In genomic region chr10:108204528-108205313, GRCh38 we compare ENCODE assay signal across 8 cellular contexts.
DNase-seq lines count a peak whose midpoint lies in the region; TF ChIP-seq lines count a peak whose summit lies in the region.

No MANE protein-coding gene starts in this region.

- H3K27ac Mint-ChIP-seq in type B pancreatic cell: no peak overlapping the region

- H3K27me3 ChIP-seq in NT2/D1 (ENCODE audit: insufficient read depth, insufficient read length) (no peaks in the 10 kb centered on the region), esophagus squamous epithelium (no peaks in the 10 kb centered on the region)

- H3K9ac ChIP-seq in NT2/D1 (ENCODE audit: insufficient read length, low read depth): no peak overlapping the region

- no peaks in the 10 kb centered on the region for H3K4me1 Mint-ChIP-seq in type B pancreatic cell (ENCODE audit: unreplicated experiment)

- H3K4me1 ChIP-seq in NT2/D1 (ENCODE audit: insufficient read depth, insufficient read length) (no peaks in the 10 kb centered on the region), esophagus squamous epithelium (no peaks in the 10 kb centered on the region)

- no peaks in the 10 kb centered on the region for H3K9me3 Mint-ChIP-seq in type B pancreatic cell

- H3K9me3 ChIP-seq in NT2/D1 (ENCODE audit: insufficient read depth, low read length) (no peaks in the 10 kb centered on the region), esophagus squamous epithelium (no peaks in the 10 kb centered on the region)

- H3K4me3 Mint-ChIP-seq in type B pancreatic cell: no peak overlapping the region

- DNase-seq in HFF-Myc (ENCODE audit: extremely low read depth, low read depth) (peak; percentile 2), NT2/D1 (ENCODE audit: low read depth, low spot score) (peak; percentile 23), fibroblast of mammary gland (ENCODE audit: low read depth) (peak; percentile 47), type B pancreatic cell (ENCODE audit: extremely low spot score, unreplicated experiment) (no peak), esophagus squamous epithelium (lab: John Stamatoyannopoulos, UW) (no peak), NCI-H524 (lab: John Stamatoyannopoulos, UW) (no peak)
- no peak for DNase-seq in stimulated activated CD4-positive, alpha-beta T cell treated with anti-CD3 and anti-CD28 coated beads, Interleukin-12 subunit alpha, Interleukin-12 subunit beta, amount 100 ng/mL, for 4 hours

- no peak for TF ChIP-seq POLR2A in esophagus squamous epithelium (IDR thresholded peaks at IDR 0.05)

- no peaks in the 10 kb centered on the region for H3K36me3 Mint-ChIP-seq in type B pancreatic cell

- no peaks in the 10 kb centered on the region for H3K27me3 Mint-ChIP-seq in type B pancreatic cell

- intact Hi-C loops in esophagus squamous epithelium (cut with DNase I): no loop called here

- H3K36me3 ChIP-seq in NT2/D1 (ENCODE audit: insufficient read depth, insufficient read length, low read length) (no peaks in the 10 kb centered on the region), esophagus squamous epithelium (no peaks in the 10 kb centered on the region)

- no peak overlapping the region for H3K4me3 ChIP-seq in HFF-Myc (replicated peaks; ENCODE audit: low read depth, low read length)
- H3K4me3 ChIP-seq in NT2/D1 (ENCODE audit: insufficient read length, low read depth): no peak overlapping the region
- no peak overlapping the region for H3K4me3 ChIP-seq in fibroblast of mammary gland (ENCODE audit: control insufficient read depth, low read depth, low read length)
- H3K4me3 ChIP-seq in esophagus squamous epithelium: no peak overlapping the region

- TF ChIP-seq CTCF in GM12873 (IDR thresholded peaks at IDR 0.05; ENCODE audit: insufficient read depth, low read depth, low read length, missing control alignments) (peak; percentile 82), HFF-Myc (IDR thresholded peaks at IDR 0.05; ENCODE audit: low read depth, low read length, missing control alignments) (peak; percentile 45), fibroblast of mammary gland (conservative IDR thresholded peaks at IDR 0.05; ENCODE audit: control insufficient read depth, insufficient read depth, low read depth, low read length) (peak; percentile 82), type B pancreatic cell (conservative IDR thresholded peaks at IDR 0.05) (peak; percentile 84), esophagus squamous epithelium (IDR thresholded peaks at IDR 0.05) (peak in 1 of 6 experiments; percentile 16)

- no peak overlapping the region for H3K27ac ChIP-seq in esophagus squamous epithelium

- WGBS in esophagus squamous epithelium, 2 donors: 50 to 52% methylated on average over 8 of the region's 8 CpGs

Comparison
In these comparisons a context has a peak if more than half of its experiments do, and no peak if none do; other contexts are left out.
1. DNase-seq: peak in HFF-Myc (single experiment), NT2/D1 (single experiment) and fibroblast of mammary gland (single experiment); none in type B pancreatic cell (single experiment), esophagus squamous epithelium (single experiment), NCI-H524 (0 of 2) and stimulated activated CD4-positive, alpha-beta T cell treated with anti-CD3 and anti-CD28 coated beads, Interleukin-12 subunit alpha, Interleukin-12 subunit beta, amount 100 ng/mL, for 4 hours (single experiment).